In the genomic region with DNA sequence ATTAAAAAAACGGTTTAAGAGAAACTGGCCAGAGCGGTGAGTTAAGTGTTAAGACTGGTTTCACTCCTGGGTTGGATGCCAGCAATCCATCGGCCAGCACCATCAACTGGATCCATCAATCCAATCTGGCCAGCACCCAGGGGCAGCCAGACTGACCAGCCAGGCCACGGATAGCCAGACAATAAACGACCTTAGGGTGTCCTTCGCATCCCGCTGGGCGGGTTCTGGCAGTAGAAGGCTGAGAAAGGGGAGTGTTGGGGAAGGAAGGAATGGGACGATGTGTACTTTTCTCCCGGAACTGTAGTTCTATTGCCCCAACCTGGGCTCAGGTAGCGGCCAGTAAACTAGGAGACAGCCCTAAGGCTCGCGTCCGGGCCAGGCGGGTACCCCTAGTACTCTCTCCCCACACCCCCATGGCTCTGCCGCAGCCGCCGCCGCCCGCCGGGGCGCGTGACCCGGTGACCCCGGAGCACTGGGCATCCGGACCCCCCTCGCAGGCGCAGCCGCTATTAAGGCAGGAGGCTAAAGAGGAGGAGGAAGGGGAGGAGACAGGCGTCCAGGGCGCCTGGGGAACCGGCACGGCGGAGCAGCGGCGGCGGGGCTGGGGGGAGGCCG, we compare ENCODE assay signal across 8 cellular contexts. TPM values are rescaled to one million over a fixed set of nuclear protein-coding genes. Genes with fewer than 3 reads are reported as not detected.
A peak's percentile ranks its signal among the peaks of the same experiment; 100 is the strongest.
DNase-seq lines count a peak whose midpoint lies in the region; ATAC-seq and TF ChIP-seq lines count a peak whose summit lies in the region.

TSS of gene CASD1 (plus strand) at position 546 of the 615 bp plus-strand sequence. CDS start 276 bp downstream, outside the sequence.

- H3K4me1 Mint-ChIP-seq in HFFc6 (ENCODE audit: low read depth) (peaks cover 32% of the 10 kb centered on the region), WTC11 (peaks cover 41% of the 10 kb centered on the region)
- peaks cover 31% of the 10 kb centered on the region for H3K4me1 Mint-ChIP-seq in central memory CD8-positive, alpha-beta T cell

- H3K27ac Mint-ChIP-seq in HFFc6, result peak within 1 kb of the TSS; percentile 78
- peak within 1 kb of the TSS; percentile 84 for H3K27ac Mint-ChIP-seq in WTC11
- H3K27ac Mint-ChIP-seq in central memory CD8-positive, alpha-beta T cell (ENCODE audit: low read depth), result peak within 1 kb of the TSS; percentile 89

- POLR2A ChIA-PET in WTC11 (lab: Charles Lee), result no interaction called here

- DNase-seq in GM13977 (ENCODE audit: low spot score), result peak; percentile 89
- DNase-seq in HFFc6, result no peak
- DNase-seq in NAMALWA (ENCODE audit: low spot score), result peak; percentile 74
- peak; percentile 58 for DNase-seq in WTC11 (ENCODE audit: low spot score)
- peak; percentile 42 to 56 for DNase-seq in central memory CD8-positive, alpha-beta T cell (ENCODE audit: low spot score in 2 of 2)
- peak; percentile 77 to 85 for DNase-seq in left colon
- DNase-seq in stimulated activated CD4-positive, alpha-beta T cell treated with anti-CD3 and anti-CD28 coated beads, Interleukin-1b, Interleukin-23, amount 100 ng/mL, for 48 hours, result peak; percentile 48
- DNase-seq in NCI-H524 treated with DMSO at 0.1 percent for 48 hours (lab: John Stamatoyannopoulos, UW), result no peak

- no peak for TF ChIP-seq CTCF in GM13977 (IDR thresholded peaks at IDR 0.05; ENCODE audit: extremely low read depth, insufficient read depth, missing control alignments)
- no peak for TF ChIP-seq CTCF in HFFc6 (IDR thresholded peaks at IDR 0.05)
- no peak for TF ChIP-seq CTCF in WTC11 (IDR thresholded peaks at IDR 0.05)

- CTCF ChIA-PET in WTC11 (lab: Charles Lee), result interaction anchor here (0.5 kb wide), 1 partner anchor 585 kb away, joined by 3 read pairs; no protein-coding TSS in a partner anchor

- H3K4me3 Mint-ChIP-seq in HFFc6, result peak within 1 kb of the TSS; percentile 85
- H3K4me3 Mint-ChIP-seq in WTC11, result peak within 1 kb of the TSS; percentile 78
- no peak within 1 kb of the TSS for H3K4me3 Mint-ChIP-seq in central memory CD8-positive, alpha-beta T cell

- in situ Hi-C loops in GM13977 (cut with MboI; ENCODE audit: low pct_unique_long_range_greater_than_20kb, low sequenced_read_pairs, unreplicated experiment), result no loop called here

- ATAC-seq in WTC11, result peak; percentile 68
- ATAC-seq in central memory CD8-positive, alpha-beta T cell (replicated peaks; ENCODE audit: extremely low read depth, poor library complexity, severe bottlenecking), result peak; percentile 66
- peak; percentile 65 for ATAC-seq in left colon

- H3K27me3 Mint-ChIP-seq in HFFc6 (ENCODE audit: insufficient read depth) (peaks cover 2% of the 10 kb centered on the region), WTC11 (ENCODE audit: low read depth) (no peaks in the 10 kb centered on the region)
- H3K27me3 Mint-ChIP-seq in central memory CD8-positive, alpha-beta T cell, result no peaks in the 10 kb centered on the region

- H3K9me3 Mint-ChIP-seq in HFFc6 (no peaks in the 10 kb centered on the region), WTC11 (no peaks in the 10 kb centered on the region)
- no peaks in the 10 kb centered on the region for H3K9me3 Mint-ChIP-seq in central memory CD8-positive, alpha-beta T cell

- no peaks in the 10 kb centered on the region for H3K36me3 Mint-ChIP-seq in HFFc6 (ENCODE audit: low read depth)
- no peaks in the 10 kb centered on the region for H3K36me3 Mint-ChIP-seq in WTC11
- H3K36me3 Mint-ChIP-seq in central memory CD8-positive, alpha-beta T cell (ENCODE audit: insufficient read depth), result peaks cover 9% of the 10 kb centered on the region

- intact Hi-C loops in left colon (cut with DNase I, micrococcal nuclease), result loop anchor here in 1 of 2 donors (5.0 kb wide), 1 partner anchor 52 kb away; no protein-coding TSS in a partner anchor

TF ChIP-seq in WTC11, 78 proteins besides CTCF, POLR2A, EP300 and RAD21:
- TF ChIP-seq, protein P1, sequence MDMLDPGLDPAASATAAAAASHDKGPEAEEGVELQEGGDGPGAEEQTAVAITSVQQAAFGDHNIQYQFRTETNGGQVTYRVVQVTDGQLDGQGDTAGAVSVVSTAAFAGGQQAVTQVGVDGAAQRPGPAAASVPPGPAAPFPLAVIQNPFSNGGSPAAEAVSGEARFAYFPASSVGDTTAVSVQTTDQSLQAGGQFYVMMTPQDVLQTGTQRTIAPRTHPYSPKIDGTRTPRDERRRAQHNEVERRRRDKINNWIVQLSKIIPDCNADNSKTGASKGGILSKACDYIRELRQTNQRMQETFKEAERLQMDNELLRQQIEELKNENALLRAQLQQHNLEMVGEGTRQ (CRISPR knock-in tag; IDR thresholded peaks at IDR 0.05), result peak; percentile 74
- TF ChIP-seq GRHL2 (CRISPR knock-in tag; IDR thresholded peaks at IDR 0.05; ENCODE audit: insufficient replicate concordance, severe bottlenecking) (no peak), HMGA2 (CRISPR knock-in tag; IDR thresholded peaks at IDR 0.05) (no peak), KAT7 (CRISPR knock-in tag; IDR thresholded peaks at IDR 0.05; ENCODE audit: borderline replicate concordance) (0 out of 2 replicates have a peak, but pooled peaks have one; percentile 23), GABPB1 (CRISPR knock-in tag; IDR thresholded peaks at IDR 0.05) (0 out of 2 replicates have a peak, but pooled peaks have one; percentile 22), ETV6 (CRISPR knock-in tag; IDR thresholded peaks at IDR 0.05) (no peak), CDX4 (CRISPR knock-in tag; IDR thresholded peaks at IDR 0.05; ENCODE audit: borderline replicate concordance) (no peak), CREB1 (CRISPR knock-in tag; IDR thresholded peaks at IDR 0.05) (no peak), ZNF416 (CRISPR knock-in tag; IDR thresholded peaks at IDR 0.05) (no peak), SP1 (CRISPR knock-in tag; conservative IDR thresholded peaks at IDR 0.05) (no peak), HMGXB4 (CRISPR knock-in tag; IDR thresholded peaks at IDR 0.05) (no peak), ZNF423 (CRISPR knock-in tag; IDR thresholded peaks at IDR 0.05) (no peak), NFYB (CRISPR knock-in tag; conservative IDR thresholded peaks at IDR 0.05; ENCODE audit: low read depth) (no peak), TEAD1 (CRISPR knock-in tag; IDR thresholded peaks at IDR 0.05) (0 out of 2 replicates have a peak, but pooled peaks have one; percentile 1)
- TF ChIP-seq, protein P2, sequence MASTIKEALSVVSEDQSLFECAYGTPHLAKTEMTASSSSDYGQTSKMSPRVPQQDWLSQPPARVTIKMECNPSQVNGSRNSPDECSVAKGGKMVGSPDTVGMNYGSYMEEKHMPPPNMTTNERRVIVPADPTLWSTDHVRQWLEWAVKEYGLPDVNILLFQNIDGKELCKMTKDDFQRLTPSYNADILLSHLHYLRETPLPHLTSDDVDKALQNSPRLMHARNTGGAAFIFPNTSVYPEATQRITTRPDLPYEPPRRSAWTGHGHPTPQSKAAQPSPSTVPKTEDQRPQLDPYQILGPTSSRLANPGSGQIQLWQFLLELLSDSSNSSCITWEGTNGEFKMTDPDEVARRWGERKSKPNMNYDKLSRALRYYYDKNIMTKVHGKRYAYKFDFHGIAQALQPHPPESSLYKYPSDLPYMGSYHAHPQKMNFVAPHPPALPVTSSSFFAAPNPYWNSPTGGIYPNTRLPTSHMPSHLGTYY (CRISPR knock-in tag; IDR thresholded peaks at IDR 0.05), result no peak
- TF ChIP-seq, protein P3, sequence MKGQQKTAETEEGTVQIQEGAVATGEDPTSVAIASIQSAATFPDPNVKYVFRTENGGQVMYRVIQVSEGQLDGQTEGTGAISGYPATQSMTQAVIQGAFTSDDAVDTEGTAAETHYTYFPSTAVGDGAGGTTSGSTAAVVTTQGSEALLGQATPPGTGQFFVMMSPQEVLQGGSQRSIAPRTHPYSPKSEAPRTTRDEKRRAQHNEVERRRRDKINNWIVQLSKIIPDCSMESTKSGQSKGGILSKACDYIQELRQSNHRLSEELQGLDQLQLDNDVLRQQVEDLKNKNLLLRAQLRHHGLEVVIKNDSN (CRISPR knock-in tag; IDR thresholded peaks at IDR 0.05), result peak; percentile 55; the same call in 1 of the 2 replicates
- TF ChIP-seq, protein P4, sequence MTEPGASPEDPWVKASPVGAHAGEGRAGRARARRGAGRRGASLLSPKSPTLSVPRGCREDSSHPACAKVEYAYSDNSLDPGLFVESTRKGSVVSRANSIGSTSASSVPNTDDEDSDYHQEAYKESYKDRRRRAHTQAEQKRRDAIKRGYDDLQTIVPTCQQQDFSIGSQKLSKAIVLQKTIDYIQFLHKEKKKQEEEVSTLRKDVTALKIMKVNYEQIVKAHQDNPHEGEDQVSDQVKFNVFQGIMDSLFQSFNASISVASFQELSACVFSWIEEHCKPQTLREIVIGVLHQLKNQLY (CRISPR knock-in tag; IDR thresholded peaks at IDR 0.05), result no peak

RNA-seq across cellular contexts. Expression of gene CASD1, which starts in this region (rescaled TPM):
- total RNA-seq in HFFc6 (2021; fragmentation: NEBNext Ultra II Directional; extraction: Animal tissue kit (Norgen Biotek cat#: 25700)), result 1 to 10 TPM; 6.6 to 8.1 (median 7.1) TPM
- 19.5 to 24.0 TPM (median 22.1 TPM) in 3 replicates for total RNA-seq in WTC11 (2021)
- 10 to 100 TPM; 45.9 to 64.4 TPM for total RNA-seq in left colon

Comparison
In these comparisons a context has a peak if more than half of its experiments do, and no peak if none do; other contexts are left out.
1. DNase-seq: peak in GM13977 (single experiment), NAMALWA (single experiment), WTC11 (single experiment), central memory CD8-positive, alpha-beta T cell (2 of 2), left colon (2 of 2) and stimulated activated CD4-positive, alpha-beta T cell treated with anti-CD3 and anti-CD28 coated beads, Interleukin-1b, Interleukin-23, amount 100 ng/mL, for 48 hours (single experiment); none in HFFc6 (single experiment) and NCI-H524 treated with DMSO at 0.1 percent for 48 hours (single experiment).
2. Peak in every context shown above with its lines, with median percentiles within 50 percentile points of each other: H3K27ac Mint-ChIP-seq and ATAC-seq.